ENCODE assay signal across 28 cellular contexts in genomic region chr6:121223212-121223611, GRCh38.
"Had no signal": no experiment of that assay in that cellular context is flagged by ENCODE, and none has a peak within 500 bp of the region (broad histone marks: within the 10 kb centered on the region; RNA-seq: fewer than 3 reads in every experiment).

No MANE protein-coding gene starts in this region.

- H3K27ac Mint-ChIP-seq: activated CD4-positive, alpha-beta memory T cell treated with anti-CD3 and anti-CD28 coated beads for 36 hours; activated CD4-positive, alpha-beta T cell treated with anti-CD3 and anti-CD28 coated beads for 36 hours; activated CD4-positive, alpha-beta T cell treated with anti-CD3 and anti-CD28 coated beads, Interleukin-2, amount 10 ng/mL, durations not matched to agents 24 days and 14 days; activated CD8-positive, alpha-beta T cell treated with anti-CD3 and anti-CD28 coated beads, Interleukin-2, amount 10 ng/mL, durations not matched to agents 7 days and 5 days; activated naive CD8-positive, alpha-beta T cell; activated T-cell treated with anti-CD3 and anti-CD28 coated beads, Interleukin-2, amount 50 U/mL, for 24 hours; T-cell; T-helper 17 cell; T-helper 2 cell treated with Interferon-gamma antibody and Interleukin-4, amounts not matched to agents 5 μg/mL and 100 μg/mL, for 36 hours had no signal

- H3K4me1 Mint-ChIP-seq: activated CD4-positive, alpha-beta T cell treated with anti-CD3 and anti-CD28 coated beads for 36 hours; activated CD4-positive, alpha-beta T cell treated with anti-CD3 and anti-CD28 coated beads, Interleukin-2, amount 10 ng/mL, durations not matched to agents 24 days and 14 days; T-cell; T-helper 17 cell had no signal

- H3K27me3 Mint-ChIP-seq: activated CD4-positive, alpha-beta memory T cell treated with anti-CD3 and anti-CD28 coated beads for 36 hours; activated CD4-positive, alpha-beta T cell treated with anti-CD3 and anti-CD28 coated beads for 36 hours; activated CD4-positive, alpha-beta T cell treated with anti-CD3 and anti-CD28 coated beads, Interleukin-2, amount 10 ng/mL, durations not matched to agents 24 days and 14 days; activated naive CD8-positive, alpha-beta T cell; activated T-cell treated with anti-CD3 and anti-CD28 coated beads, Interleukin-2, amount 50 U/mL, for 24 hours; T-cell; T-helper 17 cell had no signal

- H3K27me3 ChIP-seq: brain microvascular endothelial cell, colonic mucosa, esophagus squamous epithelium, gastroesophageal sphincter, heart right ventricle had no signal

- DNase-seq: activated CD4-positive, alpha-beta memory T cell treated with anti-CD3 and anti-CD28 coated beads for 36 hours; activated CD4-positive, alpha-beta T cell treated with anti-CD3 and anti-CD28 coated beads for 36 hours; activated CD4-positive, alpha-beta T cell treated with anti-CD3 and anti-CD28 coated beads, Interleukin-2, amount 10 ng/mL, durations not matched to agents 24 days and 14 days; activated CD4-positive, CD25-positive, alpha-beta regulatory T cell; activated CD4-positive, CD25-positive, alpha-beta regulatory T cell treated with anti-CD3 and anti-CD28 coated beads, Interleukin-2, amount 50 U/mL, for 72 hours; activated CD8-positive, alpha-beta memory T cell treated with anti-CD3 and anti-CD28 coated beads, Interleukin-2, amount 50 U/mL, for 48 hours; activated CD8-positive, alpha-beta T cell treated with anti-CD3 and anti-CD28 coated beads, Interleukin-2, amount 10 ng/mL, durations not matched to agents 7 days and 5 days; activated effector memory CD4-positive, alpha-beta T cell treated with Interleukin-2 at 50 U/mL for 16 hours; activated gamma-delta T cell treated with Interleukin-2 at 50 U/mL for 16 hours; activated naive CD4-positive, alpha-beta T cell treated with anti-CD3 and anti-CD28 coated beads, Interleukin-2, amount 50 U/mL, for 16 hours; activated naive CD4-positive, alpha-beta T cell treated with Interleukin-2 at 50 U/mL for 16 hours; activated T-cell treated with anti-CD3 and anti-CD28 coated beads for 4 hours; activated T-cell treated with anti-CD3 and anti-CD28 coated beads, Interleukin-2, amount 50 U/mL, for 24 hours; anterior cingulate cortex; caudate nucleus; colonic mucosa; effector CD8-positive, alpha-beta T cell; esophagus squamous epithelium; foreskin melanocyte; heart right ventricle; T-cell; T-helper 17 cell; T1000 had no signal

- ATAC-seq: activated CD8-positive, alpha-beta T cell treated with anti-CD3 and anti-CD28 coated beads, Interleukin-2, amount 10 ng/mL, durations not matched to agents 7 days and 5 days; gastroesophageal sphincter; heart right ventricle; T-cell; T-helper 17 cell had no signal

- H3K4me3 ChIP-seq: colonic mucosa, esophagus squamous epithelium, gastroesophageal sphincter, heart right ventricle had no signal

- H3K4me3 Mint-ChIP-seq: activated CD4-positive, alpha-beta memory T cell treated with anti-CD3 and anti-CD28 coated beads for 36 hours; activated CD4-positive, alpha-beta T cell treated with anti-CD3 and anti-CD28 coated beads for 36 hours; activated CD4-positive, alpha-beta T cell treated with anti-CD3 and anti-CD28 coated beads, Interleukin-2, amount 10 ng/mL, durations not matched to agents 24 days and 14 days; activated CD8-positive, alpha-beta T cell treated with anti-CD3 and anti-CD28 coated beads, Interleukin-2, amount 10 ng/mL, durations not matched to agents 7 days and 5 days; activated naive CD8-positive, alpha-beta T cell; activated T-cell treated with anti-CD3 and anti-CD28 coated beads, Interleukin-2, amount 50 U/mL, for 24 hours; T-cell; T-helper 17 cell; T-helper 2 cell treated with Interferon-gamma antibody and Interleukin-4, amounts not matched to agents 5 μg/mL and 100 μg/mL, for 36 hours had no signal

- H3K27ac ChIP-seq: brain microvascular endothelial cell, colonic mucosa, epithelial cell of prostate, esophagus squamous epithelium, gastroesophageal sphincter, heart right ventricle had no signal

- H3K4me1 ChIP-seq: colonic mucosa, esophagus squamous epithelium, gastroesophageal sphincter, heart right ventricle had no signal

- H3K9me3 ChIP-seq: colonic mucosa, esophagus squamous epithelium, gastroesophageal sphincter had no signal

- H3K36me3 ChIP-seq: brain microvascular endothelial cell, colonic mucosa, gastroesophageal sphincter had no signal
